32 cellular contexts compared by ENCODE assay signal in genomic region chr1:101739826-101740330, GRCh38.
"Had no signal": no experiment of that assay in that cellular context is flagged by ENCODE, and none has a peak within 500 bp of the region (broad histone marks: within the 10 kb centered on the region; RNA-seq: fewer than 3 reads in every experiment).

No MANE protein-coding gene starts in this region.

- H3K9me3 ChIP-seq: ascending aorta, body of pancreas, breast epithelium, MG63, Peyer's patch had no signal

- H3K27ac ChIP-seq: ascending aorta, body of pancreas, breast epithelium, Peyer's patch had no signal

- H3K36me3 ChIP-seq: ascending aorta, breast epithelium, MG63, Peyer's patch had no signal

- H3K27me3 ChIP-seq: ascending aorta, body of pancreas, breast epithelium, MG63, Peyer's patch had no signal

- H3K4me1 ChIP-seq: ascending aorta, body of pancreas, breast epithelium, Peyer's patch had no signal

- ATAC-seq: activated CD4-positive, alpha-beta T cell treated with anti-CD3 and anti-CD28 coated beads for 36 hours; activated CD4-positive, CD25-positive, alpha-beta regulatory T cell treated with anti-CD3 and anti-CD28 coated beads, Interleukin-2, amount 50 U/mL, for 24 hours; activated CD8-positive, alpha-beta T cell treated with anti-CD3 and anti-CD28 coated beads, Interleukin-2, amount 10 ng/mL, durations not matched to agents 7 days and 5 days; body of pancreas; PC-3; Right ventricle myocardium inferior; WTC11 had no signal

- DNase-seq: activated CD4-positive, alpha-beta T cell treated with anti-CD3 and anti-CD28 coated beads for 36 hours; activated CD4-positive, alpha-beta T cell treated with anti-CD3 and anti-CD28 coated beads, Interleukin-2, amount 10 ng/mL, durations not matched to agents 7 days and 5 days; activated CD4-positive, alpha-beta T cell treated with anti-CD3 and anti-CD28 coated beads, Interleukin-2, amount 50 U/mL, for 48 hours; activated CD8-positive, alpha-beta T cell treated with anti-CD3 and anti-CD28 coated beads, Interleukin-2, amount 10 ng/mL, durations not matched to agents 7 days and 5 days; activated gamma-delta T cell; activated naive CD4-positive, alpha-beta T cell treated with Interleukin-2 at 50 U/mL for 16 hours; activated naive CD8-positive, alpha-beta T cell treated with anti-CD3 and anti-CD28 coated beads, Interleukin-2, amount 10 ng/mL, durations not matched to agents 7 days and 5 days; activated T-cell treated with anti-CD3 and anti-CD28 coated beads, Interleukin-2, amount 50 U/mL, for 24 hours; amygdala; body of pancreas; Kasumi-1; KG1; MG63; NCI-H1048; NCI-H1105 treated with DMSO at 0.1 percent for 48 hours; NCI-H1436 treated with DMSO at 0.1 percent for 48 hours; NCI-H1694 treated with DMSO at 0.1 percent for 48 hours; NCI-H2029; NCI-H2171; NCI-H446; NCI-H510A treated with DMSO at 0.1 percent for 48 hours; NK-92 treated with Interleukin-12 subunit alpha and Interleukin-12 subunit beta, amount 100 ng/mL, for 24 hours; PC-3; Peyer's patch; SIG-M5; T1000 had no signal

- H3K4me3 ChIP-seq: ascending aorta, body of pancreas, breast epithelium, MG63, Peyer's patch had no signal

- FAIRE-seq: TTC549 had no signal
